In genomic region chr7:20350518-20350951, GRCh38 we compare ENCODE assay signal across 14 cellular contexts. TPM values are rescaled to one million over a fixed set of nuclear protein-coding genes. Genes with fewer than 3 reads are reported as not detected.
DNase-seq lines count a peak whose midpoint lies in the region; ATAC-seq and TF ChIP-seq lines count a peak whose summit lies in the region.
"Had no signal": no experiment of that assay in that cellular context is flagged by ENCODE, and none has a peak within 500 bp of the region (broad histone marks: within the 10 kb centered on the region; RNA-seq: fewer than 3 reads in every experiment).

No MANE protein-coding gene starts in this region.

- H3K36me3 Mint-ChIP-seq in neural crest cell (ENCODE audit: low read depth): peaks cover 12% of the 10 kb centered on the region
- H3K36me3 Mint-ChIP-seq: naive thymus-derived CD8-positive, alpha-beta T cell had no signal

- no peak overlapping the region for H3K4me3 Mint-ChIP-seq in neural crest cell
- H3K4me3 Mint-ChIP-seq: B cell; naive thymus-derived CD8-positive, alpha-beta T cell had no signal

- H3K9me3 Mint-ChIP-seq in neural crest cell: peaks cover 2% of the 10 kb centered on the region
- H3K9me3 Mint-ChIP-seq: activated T-helper 2 cell treated with anti-CD3 and anti-CD28 coated beads, Interferon-gamma antibody, Interleukin-2, Interleukin-4, amounts not matched to agents 10 μg/mL and 5 μg/mL and 100 μg/mL, durations not matched to agents 14 hours and 24 hours and 36 hours had no signal

- ATAC-seq in GM19328 (IDR thresholded peaks at IDR 0.05; ENCODE audit: unreplicated experiment): no peak
- ATAC-seq: naive thymus-derived CD8-positive, alpha-beta T cell had no signal

- peaks cover 24% of the 10 kb centered on the region for H3K4me1 Mint-ChIP-seq in neural crest cell
- H3K4me1 Mint-ChIP-seq: B cell; naive thymus-derived CD8-positive, alpha-beta T cell had no signal

- peak overlapping the region; percentile 15; the same call in 1 of the 2 replicates for H3K27ac ChIP-seq in 22Rv1
- peak overlapping the region; percentile 98 for H3K27ac ChIP-seq in epithelial cell of prostate

- DNase-seq in NCI-H69 (lab: John Stamatoyannopoulos, UW): peak; percentile 15
- DNase-seq in epithelial cell of prostate (ENCODE audit: low read depth, low spot score): no peak
- no peak for DNase-seq in neural crest cell (ENCODE audit: low read depth, low spot score)
- no peak for DNase-seq in NCI-H128 (lab: John Stamatoyannopoulos, UW; ENCODE audit: unreplicated experiment)
- DNase-seq in HuH-7.5 (ENCODE audit: low spot score): no peak
- no peak for DNase-seq in T-helper 2 cell
- DNase-seq: HCEC 1CT; naive thymus-derived CD8-positive, alpha-beta T cell; NCI-H526 treated with DMSO at 0.1 percent for 48 hours; T1000 had no signal

- TF ChIP-seq CTCF in 22Rv1 (IDR thresholded peaks at IDR 0.05): no peak
- TF ChIP-seq CTCF in neural crest cell (conservative IDR thresholded peaks at IDR 0.05): no peak

- no peaks in the 10 kb centered on the region for H3K27me3 Mint-ChIP-seq in neural crest cell (ENCODE audit: low read depth)

- peak overlapping the region; percentile 30 for H3K27ac Mint-ChIP-seq in neural crest cell (ENCODE audit: unreplicated experiment)
- H3K27ac Mint-ChIP-seq: activated T-helper 2 cell treated with anti-CD3 and anti-CD28 coated beads, Interferon-gamma antibody, Interleukin-2, Interleukin-4, amounts not matched to agents 10 μg/mL and 5 μg/mL and 100 μg/mL, durations not matched to agents 14 hours and 24 hours and 36 hours; B cell; naive thymus-derived CD8-positive, alpha-beta T cell had no signal

RNA-seq across cellular contexts. Expression of gene ITGB8, which starts 19.8 kb away (rescaled TPM):
- 18.2 and 19.9 TPM in 2 replicates for total RNA-seq in neural crest cell
- total RNA-seq: naive thymus-derived CD8-positive, alpha-beta T cell had no signal
